Comparison of ENCODE assay signal across 11 cellular contexts in genomic region chr13:97142452-97142851, GRCh38.
DNase-seq lines count a peak whose midpoint lies in the region; ATAC-seq and TF ChIP-seq lines count a peak whose summit lies in the region.
"Had no signal": no experiment of that assay in that cellular context is flagged by ENCODE, and none has a peak within 500 bp of the region (broad histone marks: within the 10 kb centered on the region; RNA-seq: fewer than 3 reads in every experiment).

No MANE protein-coding gene starts in this region.

- H3K27ac Mint-ChIP-seq in chondrocyte (ENCODE audit: unreplicated experiment) = peak overlapping the region; percentile 46

- no peaks in the 10 kb centered on the region for H3K9me3 Mint-ChIP-seq in chondrocyte (ENCODE audit: low read depth)

- TF ChIP-seq CTCF in chondrocyte (IDR thresholded peaks at IDR 0.05) = no peak

- no peaks in the 10 kb centered on the region for H3K36me3 Mint-ChIP-seq in chondrocyte (ENCODE audit: low read depth)

- H3K27me3 Mint-ChIP-seq in chondrocyte (ENCODE audit: low read depth) = no peaks in the 10 kb centered on the region

- H3K4me1 Mint-ChIP-seq in chondrocyte (ENCODE audit: low read depth) = peaks cover 42% of the 10 kb centered on the region

- peak overlapping the region; percentile 62 for H3K27ac ChIP-seq in mesodermal cell (ENCODE audit: low read depth, low read length, severe bottlenecking)
- H3K27ac ChIP-seq: epithelial cell of prostate had no signal

- DNase-seq in ACHN = peak; percentile 74
- peak; percentile 24 for DNase-seq in HK-2 (ENCODE audit: unreplicated experiment)
- DNase-seq in chondrocyte (ENCODE audit: low spot score) = no peak
- DNase-seq in NCI-H2196 treated with DMSO at 0.1 percent for 48 hours (lab: John Stamatoyannopoulos, UW; ENCODE audit: unreplicated experiment) = no peak
- DNase-seq in NCI-H1436 (lab: John Stamatoyannopoulos, UW) = no peak
- no peak for DNase-seq in ureter (ENCODE audit: low spot score)
- DNase-seq: activated CD8-positive, alpha-beta memory T cell treated with anti-CD3 and anti-CD28 coated beads for 24 hours; DMS 273 treated with DMSO at 0.1 percent for 48 hours had no signal

- H3K9me3 ChIP-seq in mesodermal cell (ENCODE audit: control insufficient read depth, low read length) = no peaks in the 10 kb centered on the region

- H3K36me3 ChIP-seq in mesodermal cell (ENCODE audit: control insufficient read depth, insufficient read depth, low read length) = no peaks in the 10 kb centered on the region

- H3K4me3 Mint-ChIP-seq in chondrocyte (ENCODE audit: unreplicated experiment) = peak overlapping the region; percentile 40

- peaks cover 28% of the 10 kb centered on the region for H3K4me1 ChIP-seq in mesodermal cell (ENCODE audit: control insufficient read depth, insufficient read depth, low read length, poor library complexity, severe bottlenecking)

- peak overlapping the region; percentile 27 for H3K4me3 ChIP-seq in mesodermal cell (ENCODE audit: extremely low read depth, insufficient read depth, low read length, poor library complexity, severe bottlenecking)

- no peak for ATAC-seq in GM18520 (IDR thresholded peaks at IDR 0.05; ENCODE audit: unreplicated experiment)

- in situ Hi-C loops in ACHN (cut with HindIII; ENCODE audit: low pct_ligation_motif_present, low pct_unique_long_range_greater_than_20kb, low sequenced_read_pairs) = no loop called here

- WGBS in mesodermal cell (ENCODE audit: insufficient coverage in 2 of 2), 2 experiments = 34% methylated on average over 6 of the region's 8 CpGs; no CpG with 5 or more reads in 1 of the 2 experiments

Comparison
In these comparisons a context has a peak if more than half of its experiments do, and no peak if none do; other contexts are left out.
1. DNase-seq: peak in ACHN (single experiment) and HK-2 (single experiment); none in chondrocyte (single experiment), NCI-H2196 treated with DMSO at 0.1 percent for 48 hours (single experiment), NCI-H1436 (single experiment) and ureter (single experiment).